In genomic region chr14:92105845-92106094, GRCh38 we compare ENCODE assay signal across 8 cellular contexts. TPM values are rescaled to one million over a fixed set of nuclear protein-coding genes. Genes with fewer than 3 reads are reported as not detected.
DNase-seq lines count a peak whose midpoint lies in the region; ATAC-seq and TF ChIP-seq lines count a peak whose summit lies in the region.

No MANE protein-coding gene starts in this region.

- peak overlapping the region; percentile 96 for H3K27ac ChIP-seq in AG04450 (ENCODE audit: low read depth, low read length)
- peak overlapping the region; percentile 94 for H3K27ac ChIP-seq in upper lobe of right lung

- POLR2A ChIA-PET in AG04450 (lab: Yijun Ruan, JAX): interaction anchor here (0.5 to 2.2 kb wide), 6 partner anchors 11 to 66 kb away, joined by 3 to 21 read pairs (median 6); partner anchors contain the start of genes CPSF2, NDUFB1 and TRIP11

- CTCF ChIA-PET in AG04450 (lab: Charles Lee): interaction anchor here (0.9 to 4.4 kb wide), 17 partner anchors 8 to 456 kb away, joined by 3 to 140 read pairs (median 4); partner anchors contain the start of genes CPSF2 and NDUFB1

- TF ChIP-seq CTCF in AG04450 (IDR thresholded peaks at IDR 0.05; ENCODE audit: low read depth, low read length) (no peak), GM12865 (IDR thresholded peaks at IDR 0.05; ENCODE audit: insufficient read depth, low read depth, low read length, missing control alignments) (no peak), upper lobe of right lung (IDR thresholded peaks at IDR 0.05) (no peak)

- intact Hi-C loops in upper lobe of right lung (cut with DNase I): no loop called here

- ATAC-seq in HG03064 (IDR thresholded peaks at IDR 0.05; ENCODE audit: low read depth, unreplicated experiment): peak; percentile 15
- ATAC-seq in upper lobe of right lung: peak; percentile 47

- DNase-seq in AG04450 (ENCODE audit: low read depth, low spot score): no peak
- peak; percentile 35 for DNase-seq in GM12865 (ENCODE audit: low read depth)
- DNase-seq in RPMI7951 (ENCODE audit: low read depth): peak; percentile 52
- DNase-seq in dermis microvascular lymphatic vessel endothelial cell (ENCODE audit: low read depth in 2 of 2): peak; percentile 63 to 69
- peak; percentile 72 for DNase-seq in medulla oblongata (ENCODE audit: extremely low spot score)
- peak; percentile 73 for DNase-seq in upper lobe of right lung
- no peak for DNase-seq in hippocampal formation (lab: John Stamatoyannopoulos, UW)

- H3K4me3 ChIP-seq in AG04450 (ENCODE audit: low read depth, low read length) (peak overlapping the region; percentile 90), GM12865 (ENCODE audit: low read depth, low read length) (peak overlapping the region; percentile 97), upper lobe of right lung (peak overlapping the region; percentile 89)

- H3K36me3 ChIP-seq in upper lobe of right lung: no peaks in the 10 kb centered on the region

- H3K27me3 ChIP-seq in AG04450 (ENCODE audit: control insufficient read depth, insufficient read depth, low read length): no peaks in the 10 kb centered on the region
- no peaks in the 10 kb centered on the region for H3K27me3 ChIP-seq in upper lobe of right lung

- H3K4me1 ChIP-seq in upper lobe of right lung: peaks cover 34% of the 10 kb centered on the region

- H3K9me3 ChIP-seq in AG04450 (ENCODE audit: control insufficient read depth, insufficient read depth, low read length): no peaks in the 10 kb centered on the region
- H3K9me3 ChIP-seq in upper lobe of right lung: no peaks in the 10 kb centered on the region

RNA-seq across cellular contexts. Expression of gene ATXN3, which starts 0.6 kb away (rescaled TPM):
- 28.9 and 38.2 TPM in 2 replicates for polyA plus RNA-seq in AG04450 (2011; rRNA removed)
- polyA minus RNA-seq in AG04450 (2011; rRNA and poly(A)+ RNA removed): 11.2 and 21.0 TPM in 2 replicates
- total RNA-seq in RPMI7951 (2014; rRNA removed; shearing (Covaris generic)): 21.4 and 26.0 TPM in 2 replicates
- total RNA-seq in dermis microvascular lymphatic vessel endothelial cell: 45.4 and 59.6 TPM in 2 replicates
- 50.4 TPM for total RNA-seq in upper lobe of right lung

RNA-seq across cellular contexts. Expression of gene NDUFB1, which starts 15.7 kb away (rescaled TPM):
- polyA plus RNA-seq in AG04450 (2011; rRNA removed): 345 and 448 TPM in 2 replicates
- 46.0 and 54.4 TPM in 2 replicates for polyA minus RNA-seq in AG04450 (2011; rRNA and poly(A)+ RNA removed)
- total RNA-seq in RPMI7951 (2014; rRNA removed; shearing (Covaris generic)): 428 and 472 TPM in 2 replicates
- 178 and 259 TPM in 2 replicates for total RNA-seq in dermis microvascular lymphatic vessel endothelial cell
- 95.4 TPM for total RNA-seq in upper lobe of right lung

RNA-seq across cellular contexts. Expression of gene CPSF2, which starts 16.0 kb away (rescaled TPM):
- 45.5 and 55.3 TPM in 2 replicates for polyA plus RNA-seq in AG04450 (2011; rRNA removed)
- 38.3 and 50.0 TPM in 2 replicates for polyA minus RNA-seq in AG04450 (2011; rRNA and poly(A)+ RNA removed)
- 40.6 and 56.0 TPM in 2 replicates for total RNA-seq in RPMI7951 (2014; rRNA removed; shearing (Covaris generic))
- total RNA-seq in dermis microvascular lymphatic vessel endothelial cell (18.9 and 26.7 TPM in 2 replicates), upper lobe of right lung (58.6 TPM)

Comparison
In these comparisons a context has a peak if more than half of its experiments do, and no peak if none do; other contexts are left out.
1. DNase-seq: peak in GM12865 (single experiment), RPMI7951 (single experiment), dermis microvascular lymphatic vessel endothelial cell (2 of 2), medulla oblongata (single experiment) and upper lobe of right lung (single experiment); none in AG04450 (single experiment) and hippocampal formation (0 of 2).
2. Peak in every context shown above with its lines, with median percentiles within 50 percentile points of each other: H3K4me3 ChIP-seq.